16 cellular contexts compared by ENCODE assay signal in genomic region chr1:209241481-209241880, GRCh38.
DNase-seq lines count a peak whose midpoint lies in the region; ATAC-seq and TF ChIP-seq lines count a peak whose summit lies in the region.
"Had no signal": no experiment of that assay in that cellular context is flagged by ENCODE, and none has a peak within 500 bp of the region (broad histone marks: within the 10 kb centered on the region; RNA-seq: fewer than 3 reads in every experiment).

No MANE protein-coding gene starts in this region.

- H2AFZ ChIP-seq in mammary epithelial cell (ENCODE audit: low read depth, low read length) (no peak overlapping the region), PC-9 (no peak overlapping the region)

- no peaks in the 10 kb centered on the region; the same call in 1 of the 2 replicates for H3K9me2 ChIP-seq in PC-9 (ENCODE audit: insufficient read depth)

- H3K9me3 Mint-ChIP-seq in MCF 10A (ENCODE audit: unreplicated experiment), result no peaks in the 10 kb centered on the region
- H3K9me3 Mint-ChIP-seq in naive thymus-derived CD8-positive, alpha-beta T cell, result peaks cover 0 to 3% (median 0%) of the 10 kb centered on the region in 9 donors
- H3K9me3 Mint-ChIP-seq in effector memory CD8-positive, alpha-beta T cell, result no peaks in the 10 kb centered on the region

- H3K36me3 ChIP-seq in mammary epithelial cell (ENCODE audit: insufficient read depth, low read length), result no peaks in the 10 kb centered on the region
- no peaks in the 10 kb centered on the region for H3K36me3 ChIP-seq in PC-9 (ENCODE audit: low read depth)

- H3K27ac Mint-ChIP-seq in MCF 10A (ENCODE audit: low read depth, unreplicated experiment), result no peak overlapping the region
- no peak overlapping the region for H3K27ac Mint-ChIP-seq in naive thymus-derived CD8-positive, alpha-beta T cell
- no peak overlapping the region for H3K27ac Mint-ChIP-seq in effector memory CD8-positive, alpha-beta T cell
- H3K27ac Mint-ChIP-seq: CD14-positive monocyte had no signal

- POLR2A ChIA-PET in MCF 10A (lab: Yijun Ruan, JAX), result interaction anchor here (0.7 to 2.5 kb wide), 4 partner anchors 12 to 593 kb away, joined by 3 to 12 read pairs (median 3); no protein-coding TSS in a partner anchor
- POLR2A ChIA-PET in PC-9 (lab: Charles Lee; ENCODE audit: unreplicated experiment), result no interaction called here
- POLR2A ChIA-PET in naive thymus-derived CD8-positive, alpha-beta T cell (lab: Charles Lee), result no interaction called here

- H3K4me1 Mint-ChIP-seq in MCF 10A (ENCODE audit: insufficient read depth, unreplicated experiment), result peaks cover 5% of the 10 kb centered on the region
- no peaks in the 10 kb centered on the region for H3K4me1 Mint-ChIP-seq in naive thymus-derived CD8-positive, alpha-beta T cell
- no peaks in the 10 kb centered on the region for H3K4me1 Mint-ChIP-seq in effector memory CD8-positive, alpha-beta T cell (ENCODE audit: low read depth in 2 of 2)
- H3K4me1 Mint-ChIP-seq: CD14-positive monocyte had no signal

- peak; percentile 63 for DNase-seq in MCF 10A (ENCODE audit: unreplicated experiment)
- DNase-seq in mammary epithelial cell, result no peak
- peak; percentile 3 for DNase-seq in fibroblast of peridontal ligament (ENCODE audit: extremely low read depth)
- DNase-seq in PC-9, result no peak
- DNase-seq in naive thymus-derived CD8-positive, alpha-beta T cell, result no peak
- DNase-seq in effector memory CD8-positive, alpha-beta T cell, result no peak
- DNase-seq: COR-L47, DMS153, Kasumi-1, NCI-H1417, NCI-H1930, NCI-H510A treated with DMSO at 0.1 percent for 48 hours had no signal

- H3K4me3 ChIP-seq in mammary epithelial cell (replicated peaks in 1 of 3; ENCODE audit: insufficient read depth in 1 of 3, low read depth in 2 of 3, low read length in 3 of 3) (no peak overlapping the region), PC-9 (no peak overlapping the region)

- no peaks in the 10 kb centered on the region for H3K9me3 ChIP-seq in mammary epithelial cell (replicated peaks; ENCODE audit: insufficient read depth, low read length)
- no peaks in the 10 kb centered on the region for H3K9me3 ChIP-seq in PC-9 (ENCODE audit: insufficient read depth, low read depth)

- H3F3A ChIP-seq in PC-9 (ENCODE audit: insufficient read depth, low read depth), result no peaks in the 10 kb centered on the region

- 83% methylated on average over 6 of the region's 6 CpGs for WGBS in mammary epithelial cell (ENCODE audit: low coverage, missing lambda C conversion rate)

- H3K4me3 Mint-ChIP-seq in MCF 10A (ENCODE audit: unreplicated experiment), result no peak overlapping the region
- H3K4me3 Mint-ChIP-seq in naive thymus-derived CD8-positive, alpha-beta T cell, result no peak overlapping the region
- H3K4me3 Mint-ChIP-seq in effector memory CD8-positive, alpha-beta T cell, result no peak overlapping the region
- H3K4me3 Mint-ChIP-seq: CD14-positive monocyte had no signal

- no peaks in the 10 kb centered on the region for H3K4me1 ChIP-seq in mammary epithelial cell (ENCODE audit: insufficient read depth, low read length)
- no peaks in the 10 kb centered on the region for H3K4me1 ChIP-seq in PC-9 (replicated peaks; ENCODE audit: insufficient read depth)

- H3K36me3 Mint-ChIP-seq in MCF 10A (ENCODE audit: insufficient read depth, unreplicated experiment), result no peaks in the 10 kb centered on the region
- no peaks in the 10 kb centered on the region for H3K36me3 Mint-ChIP-seq in naive thymus-derived CD8-positive, alpha-beta T cell
- H3K36me3 Mint-ChIP-seq in effector memory CD8-positive, alpha-beta T cell (ENCODE audit: insufficient read depth), result no peaks in the 10 kb centered on the region
- H3K36me3 Mint-ChIP-seq: CD14-positive monocyte had no signal

- intact Hi-C loops in MCF 10A (cut with micrococcal nuclease) (loop anchor here (10.0 kb wide), 1 partner anchor 1217 kb away; no protein-coding TSS in a partner anchor), mammary epithelial cell (cut with micrococcal nuclease) (no loop called here), PC-9 (cut with micrococcal nuclease; ENCODE audit: unreplicated experiment) (no loop called here)

- BruUV-seq in MCF 10A (replicated peaks; lab: Mats Ljungman, UMichigan) (no TSS peak), mammary epithelial cell (replicated peaks; lab: Mats Ljungman, UMichigan) (no TSS peak), PC-9 (replicated peaks; lab: Mats Ljungman, UMichigan) (no TSS peak)

- in situ Hi-C loops in mammary epithelial cell (cut with MboI; ENCODE audit: low sequenced_read_pairs in 2 of 2), result no loop called here

- H4K20me1 ChIP-seq in mammary epithelial cell (ENCODE audit: insufficient read depth, low read length) (no peaks in the 10 kb centered on the region), PC-9 (ENCODE audit: insufficient read depth) (no peaks in the 10 kb centered on the region)

- H3K27me3 ChIP-seq in mammary epithelial cell (ENCODE audit: insufficient read depth, low read length), result no peaks in the 10 kb centered on the region
- no peaks in the 10 kb centered on the region; the same call in 1 of the 2 replicates for H3K27me3 ChIP-seq in PC-9 (ENCODE audit: insufficient read depth, low read depth)

- H3K4me2 ChIP-seq in mammary epithelial cell (ENCODE audit: insufficient read depth, low read depth, low read length) (no peak overlapping the region), PC-9 (no peak overlapping the region)

- CTCF ChIA-PET in MCF 10A (lab: Yijun Ruan, JAX), result interaction anchor here (0.8 to 8.0 kb wide), 8 partner anchors 7 to 996 kb away, joined by 3 to 75 read pairs (median 6); no protein-coding TSS in a partner anchor
- CTCF ChIA-PET in mammary epithelial cell (lab: Charles Lee; ENCODE audit: low non-redundant PET), result interaction anchor here (0.6 kb wide), 1 partner anchor 328 kb away, joined by 3 read pairs; no protein-coding TSS in a partner anchor
- CTCF ChIA-PET in PC-9 (lab: Charles Lee), result no interaction called here

- no peak for TF ChIP-seq CTCF in MCF 10A (IDR thresholded peaks at IDR 0.05; ENCODE audit: unreplicated experiment)
- no peak for TF ChIP-seq CTCF in mammary epithelial cell (conservative IDR thresholded peaks at IDR 0.05 in 1 of 2, IDR thresholded peaks at IDR 0.05 in 1 of 2; ENCODE audit: extremely low read depth in 1 of 2, insufficient read depth in 1 of 2, low read depth in 1 of 2, low read length in 2 of 2)
- TF ChIP-seq CTCF in PC-9 (conservative IDR thresholded peaks at IDR 0.05), result no peak

- H3K79me2 ChIP-seq in mammary epithelial cell (ENCODE audit: insufficient read depth, low read length), result no peaks in the 10 kb centered on the region
- H3K79me2 ChIP-seq in PC-9 (ENCODE audit: low read depth), result no peaks in the 10 kb centered on the region

- ATAC-seq in GM21717 (IDR thresholded peaks at IDR 0.05; ENCODE audit: unreplicated experiment), result no peak
- ATAC-seq in naive thymus-derived CD8-positive, alpha-beta T cell, result no peak
- ATAC-seq in effector memory CD8-positive, alpha-beta T cell (replicated peaks), result no peak
- ATAC-seq: HepG2 had no signal

- H3K9ac ChIP-seq in mammary epithelial cell (ENCODE audit: insufficient read depth, low read length), result no peak overlapping the region

- H3K27ac ChIP-seq in mammary epithelial cell (ENCODE audit: insufficient read depth, low read depth, low read length) (no peak overlapping the region), PC-9 (no peak overlapping the region)

- dilution Hi-C loops in mammary epithelial cell (cut with HindIII; ENCODE audit: low sequenced_read_pairs), result no loop called here

- H3K27me3 Mint-ChIP-seq in MCF 10A (ENCODE audit: insufficient read depth, unreplicated experiment), result peaks cover 14% of the 10 kb centered on the region
- peaks cover 4 to 23% (median 12%) of the 10 kb centered on the region in 5 donors for H3K27me3 Mint-ChIP-seq in naive thymus-derived CD8-positive, alpha-beta T cell
- peaks cover 6 to 16% of the 10 kb centered on the region in 2 donors for H3K27me3 Mint-ChIP-seq in effector memory CD8-positive, alpha-beta T cell

TF ChIP-seq in PFSK-1, 5 proteins besides CTCF, POLR2A, EP300 and RAD21:
- TF ChIP-seq FOXP2 (optimal IDR thresholded peaks at IDR 0.05; ENCODE audit: borderline replicate concordance, extremely low read depth, extremely low read length, insufficient read depth), result no peak
- TF ChIP-seq, protein P1, sequence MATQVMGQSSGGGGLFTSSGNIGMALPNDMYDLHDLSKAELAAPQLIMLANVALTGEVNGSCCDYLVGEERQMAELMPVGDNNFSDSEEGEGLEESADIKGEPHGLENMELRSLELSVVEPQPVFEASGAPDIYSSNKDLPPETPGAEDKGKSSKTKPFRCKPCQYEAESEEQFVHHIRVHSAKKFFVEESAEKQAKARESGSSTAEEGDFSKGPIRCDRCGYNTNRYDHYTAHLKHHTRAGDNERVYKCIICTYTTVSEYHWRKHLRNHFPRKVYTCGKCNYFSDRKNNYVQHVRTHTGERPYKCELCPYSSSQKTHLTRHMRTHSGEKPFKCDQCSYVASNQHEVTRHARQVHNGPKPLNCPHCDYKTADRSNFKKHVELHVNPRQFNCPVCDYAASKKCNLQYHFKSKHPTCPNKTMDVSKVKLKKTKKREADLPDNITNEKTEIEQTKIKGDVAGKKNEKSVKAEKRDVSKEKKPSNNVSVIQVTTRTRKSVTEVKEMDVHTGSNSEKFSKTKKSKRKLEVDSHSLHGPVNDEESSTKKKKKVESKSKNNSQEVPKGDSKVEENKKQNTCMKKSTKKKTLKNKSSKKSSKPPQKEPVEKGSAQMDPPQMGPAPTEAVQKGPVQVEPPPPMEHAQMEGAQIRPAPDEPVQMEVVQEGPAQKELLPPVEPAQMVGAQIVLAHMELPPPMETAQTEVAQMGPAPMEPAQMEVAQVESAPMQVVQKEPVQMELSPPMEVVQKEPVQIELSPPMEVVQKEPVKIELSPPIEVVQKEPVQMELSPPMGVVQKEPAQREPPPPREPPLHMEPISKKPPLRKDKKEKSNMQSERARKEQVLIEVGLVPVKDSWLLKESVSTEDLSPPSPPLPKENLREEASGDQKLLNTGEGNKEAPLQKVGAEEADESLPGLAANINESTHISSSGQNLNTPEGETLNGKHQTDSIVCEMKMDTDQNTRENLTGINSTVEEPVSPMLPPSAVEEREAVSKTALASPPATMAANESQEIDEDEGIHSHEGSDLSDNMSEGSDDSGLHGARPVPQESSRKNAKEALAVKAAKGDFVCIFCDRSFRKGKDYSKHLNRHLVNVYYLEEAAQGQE (IDR thresholded peaks at IDR 0.05; ENCODE audit: insufficient read depth in 1 of 2, low read depth in 2 of 2, low read length in 2 of 2), result peak; percentile 33 to 83; a peak in 2 of 4 replicates

Comparison
In these comparisons a context has a peak if more than half of its experiments do, and no peak if none do; other contexts are left out.
1. DNase-seq: peak in MCF 10A (single experiment) and fibroblast of peridontal ligament (single experiment); none in mammary epithelial cell (single experiment), PC-9 (0 of 2), naive thymus-derived CD8-positive, alpha-beta T cell (0 of 10) and effector memory CD8-positive, alpha-beta T cell (0 of 3).